1 cellular context compared by ENCODE assay signal in the genomic region with DNA sequence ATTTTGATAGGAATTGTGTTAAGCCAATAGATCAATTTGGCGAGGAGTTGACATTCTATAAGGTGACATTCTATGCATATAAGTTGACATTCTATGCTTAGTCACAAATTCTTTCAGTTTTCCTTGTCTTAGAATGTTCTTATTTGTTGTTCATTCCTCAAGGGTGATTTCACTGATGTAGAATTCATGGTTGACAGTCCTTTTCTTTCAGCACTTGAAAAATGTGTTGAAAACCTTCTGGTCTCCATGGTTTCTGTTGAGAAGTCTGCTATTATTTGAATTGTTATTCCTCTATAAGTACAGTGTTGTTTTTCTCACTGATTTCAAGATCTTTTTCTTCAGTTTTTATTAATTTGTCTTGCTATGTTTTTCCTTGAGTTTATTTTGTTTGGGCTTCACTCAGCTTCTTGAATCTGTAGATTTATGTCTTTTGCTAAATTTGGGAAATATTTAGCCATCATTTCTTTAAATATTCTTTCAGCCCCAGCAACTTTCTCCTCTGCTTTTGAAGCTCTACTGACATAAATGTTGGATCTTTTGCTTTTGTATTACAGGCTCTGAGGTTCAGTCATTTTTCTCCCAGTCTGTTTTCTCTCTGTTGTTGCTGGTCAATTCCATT.
TF ChIP-seq lines count a peak whose summit lies in the region.

No MANE protein-coding gene starts in this region.

TF ChIP-seq in endothelial cell of umbilical vein, 7 proteins besides CTCF, POLR2A, EP300 and RAD21 (continued from another document):
- TF ChIP-seq GATA2 (IDR thresholded peaks at IDR 0.05; ENCODE audit: insufficient read depth, insufficient read length, low read depth, low read length) (no peak), POLR2AphosphoS5 (IDR thresholded peaks at IDR 0.05; ENCODE audit: insufficient read depth, low read depth, low read length) (no peak), MYC (IDR thresholded peaks at IDR 0.05; ENCODE audit: low read depth, low read length) (no peak), JUN (IDR thresholded peaks at IDR 0.05; ENCODE audit: borderline replicate concordance, insufficient read depth, insufficient read length, low read depth) (no peak)
TF ChIP-seq in endothelial cell of umbilical vein: peak in this region for 0.
